Comparison of ENCODE assay signal across 17 cellular contexts in genomic region chr5:128869970-128870747, GRCh38.
"Had no signal": no experiment of that assay in that cellular context is flagged by ENCODE, and none has a peak within 500 bp of the region (broad histone marks: within the 10 kb centered on the region; RNA-seq: fewer than 3 reads in every experiment).

No MANE protein-coding gene starts in this region.

- H3K27ac ChIP-seq: ovary, tibial artery, WERI-Rb-1 had no signal

- ATAC-seq: activated naive CD4-positive, alpha-beta T cell treated with anti-CD3 and anti-CD28 coated beads, Interleukin-2, amount 50 U/mL, for 72 hours; effector memory CD8-positive, alpha-beta T cell; mucosa of descending colon; naive thymus-derived CD4-positive, alpha-beta T cell had no signal

- H3K27me3 ChIP-seq: ovary, tibial artery had no signal

- H3K36me3 ChIP-seq: ovary, tibial artery, WERI-Rb-1 had no signal

- H3K4me3 ChIP-seq: mucosa of descending colon, ovary, tibial artery had no signal

- FAIRE-seq: urothelium cell line had no signal

- H3K4me1 ChIP-seq: tibial artery had no signal

- DNase-seq: activated CD4-positive, alpha-beta T cell treated with anti-CD3 and anti-CD28 coated beads, Interleukin-2, amount 50 U/mL, for 4 hours; activated gamma-delta T cell; effector memory CD8-positive, alpha-beta T cell; hippocampal formation; immature natural killer cell; mucosa of descending colon; naive thymus-derived CD4-positive, alpha-beta T cell; ovary; stimulated activated CD4-positive, alpha-beta T cell treated with anti-CD3 and anti-CD28 coated beads, Interleukin-1b, Interleukin-23, amount 100 ng/mL, for 48 hours; stimulated activated CD8-positive, alpha-beta memory T cell treated with anti-CD3 and anti-CD28 coated beads, Interleukin-4, amount 100 ng/mL, for 48 hours; stimulated activated naive CD4-positive, alpha-beta T cell treated with Interleukin-2 at 50 U/mL for 16 hours; substantia nigra; SW 1271; tibial artery; WERI-Rb-1 had no signal

- H3K9me3 ChIP-seq: mucosa of descending colon, ovary, tibial artery had no signal
